ENCODE assay signal across 10 cellular contexts in genomic region chr15:31265090-31265870, GRCh38.
A peak's percentile ranks its signal among the peaks of the same experiment; 100 is the strongest.
DNase-seq lines count a peak whose midpoint lies in the region; ATAC-seq and TF ChIP-seq lines count a peak whose summit lies in the region.
"Had no signal": no experiment of that assay in that cellular context is flagged by ENCODE, and none has a peak within 500 bp of the region (broad histone marks: within the 10 kb centered on the region; RNA-seq: fewer than 3 reads in every experiment).

No MANE protein-coding gene starts in this region.

- in situ Hi-C loops in brain microvascular endothelial cell (cut with HindIII; ENCODE audit: low pct_ligation_motif_present, low sequenced_read_pairs), result no loop called here

- H2AFZ ChIP-seq in PC-3 (ENCODE audit: low read length), result no peak overlapping the region

- no peaks in the 10 kb centered on the region for H3K4me1 ChIP-seq in PC-3 (ENCODE audit: insufficient read depth, low read length)

- no peak overlapping the region for H3K9ac ChIP-seq in PC-3 (ENCODE audit: low read length)

- TF ChIP-seq CTCF in CD4-positive, alpha-beta T cell (IDR thresholded peaks at IDR 0.05), result no peak
- TF ChIP-seq CTCF in brain microvascular endothelial cell (IDR thresholded peaks at IDR 0.05; ENCODE audit: low read depth, low read length, missing control alignments), result no peak
- TF ChIP-seq CTCF in PC-3 (conservative IDR thresholded peaks at IDR 0.05; ENCODE audit: low read depth, low read length), result no peak

- H3K36me3 ChIP-seq in brain microvascular endothelial cell (replicated peaks) (no peaks in the 10 kb centered on the region), PC-3 (ENCODE audit: low read depth, low read length) (no peaks in the 10 kb centered on the region)
- H3K36me3 ChIP-seq: pancreas, thoracic aorta had no signal

- ATAC-seq in CD4-positive, alpha-beta T cell (ENCODE audit: poor library complexity), result no peak
- peak; percentile 3 for ATAC-seq in GM21723 (IDR thresholded peaks at IDR 0.05; ENCODE audit: unreplicated experiment)
- no peak for ATAC-seq in activated T-cell treated with anti-CD3 and anti-CD28 coated beads, Interleukin-2, amount 50 U/mL, for 4 hours
- no peak for ATAC-seq in HG02973 (IDR thresholded peaks at IDR 0.05; ENCODE audit: unreplicated experiment)
- ATAC-seq in PC-3, result no peak

- H3K4me2 ChIP-seq in PC-3 (ENCODE audit: low read length), result no peak overlapping the region

- peak in 1 of 10 experiments; percentile 37 for DNase-seq in CD4-positive, alpha-beta T cell
- peak; percentile 4 for DNase-seq in activated T-cell treated with anti-CD3 and anti-CD28 coated beads, Interleukin-2, amount 50 U/mL, for 4 hours
- DNase-seq in mucosa of gallbladder (ENCODE audit: low spot score), result peak; percentile 38
- DNase-seq in brain microvascular endothelial cell, result no peak
- no peak for DNase-seq in nucleus accumbens (lab: John Stamatoyannopoulos, UW)
- no peak for DNase-seq in PC-3

- CTCF ChIA-PET in CD4-positive, alpha-beta T cell (lab: Charles Lee), result interaction anchor here (5.0 kb wide), 1 partner anchor 51 kb away, joined by 18 read pairs; no protein-coding TSS in a partner anchor
- CTCF ChIA-PET in PC-3 (lab: Charles Lee), result no interaction called here

- peak overlapping the region; percentile 79 for H3K27ac ChIP-seq in CD4-positive, alpha-beta T cell (ENCODE audit: low read depth, low read length)
- no peak overlapping the region for H3K27ac ChIP-seq in brain microvascular endothelial cell
- no peak overlapping the region for H3K27ac ChIP-seq in PC-3 (ENCODE audit: low read length)

- no peaks in the 10 kb centered on the region for H3K79me2 ChIP-seq in PC-3 (ENCODE audit: low read length)

- H3K9me2 ChIP-seq in PC-3 (replicated peaks; ENCODE audit: low read length), result no peaks in the 10 kb centered on the region

- no peaks in the 10 kb centered on the region for H3K9me3 ChIP-seq in CD4-positive, alpha-beta T cell (ENCODE audit: control insufficient read depth, low read length)
- no peaks in the 10 kb centered on the region for H3K9me3 ChIP-seq in PC-3 (ENCODE audit: low read length)
- H3K9me3 ChIP-seq: pancreas, thoracic aorta had no signal

- no peaks in the 10 kb centered on the region for H3K27me3 ChIP-seq in CD4-positive, alpha-beta T cell (ENCODE audit: control insufficient read depth, insufficient read depth, low read length)
- H3K27me3 ChIP-seq in brain microvascular endothelial cell (replicated peaks) (no peaks in the 10 kb centered on the region), PC-3 (ENCODE audit: low read length) (no peaks in the 10 kb centered on the region)
- H3K27me3 ChIP-seq: pancreas had no signal

- H3K4me3 Mint-ChIP-seq in CD4-positive, alpha-beta T cell, result peak overlapping the region; percentile 56
- peak overlapping the region; percentile 51 for H3K4me3 Mint-ChIP-seq in activated T-cell treated with anti-CD3 and anti-CD28 coated beads, Interleukin-2, amount 50 U/mL, for 4 hours

- intact Hi-C loops in CD4-positive, alpha-beta T cell (cut with DNase I, micrococcal nuclease), result loop anchor here (2.0 to 5.0 kb wide), 3 partner anchors 37 to 172 kb away; no protein-coding TSS in a partner anchor
- intact Hi-C loops in PC-3 (cut with micrococcal nuclease), result no loop called here

- H3K9me3 Mint-ChIP-seq in CD4-positive, alpha-beta T cell, result no peaks in the 10 kb centered on the region
- no peaks in the 10 kb centered on the region for H3K9me3 Mint-ChIP-seq in activated T-cell treated with anti-CD3 and anti-CD28 coated beads, Interleukin-2, amount 50 U/mL, for 4 hours

- peak overlapping the region; percentile 98 for H3K27ac Mint-ChIP-seq in CD4-positive, alpha-beta T cell

- H3F3A ChIP-seq in PC-3 (ENCODE audit: low read length, unreplicated experiment), result no peaks in the 10 kb centered on the region

- H3K4me3 ChIP-seq in brain microvascular endothelial cell (ENCODE audit: low read depth, low read length), result no peak overlapping the region
- no peak overlapping the region for H3K4me3 ChIP-seq in PC-3 (ENCODE audit: low read length)
- H3K4me3 ChIP-seq: pancreas, thoracic aorta had no signal

- POLR2A ChIA-PET in CD4-positive, alpha-beta T cell (lab: Charles Lee), result interaction anchor here (1.0 to 11.2 kb wide), 21 partner anchors 23 to 223 kb away, joined by 3 to 234 read pairs (median 10); partner anchors contain the start of gene KLF13
- POLR2A ChIA-PET in PC-3 (lab: Charles Lee; ENCODE audit: unreplicated experiment), result no interaction called here

- peaks cover 97% of the 10 kb centered on the region for H3K4me1 Mint-ChIP-seq in CD4-positive, alpha-beta T cell (ENCODE audit: low read depth)
- H3K4me1 Mint-ChIP-seq in activated T-cell treated with anti-CD3 and anti-CD28 coated beads, Interleukin-2, amount 50 U/mL, for 4 hours (ENCODE audit: low read depth), result peaks cover 83% of the 10 kb centered on the region

- no peaks in the 10 kb centered on the region for H3K27me3 Mint-ChIP-seq in CD4-positive, alpha-beta T cell
- no peaks in the 10 kb centered on the region for H3K27me3 Mint-ChIP-seq in activated T-cell treated with anti-CD3 and anti-CD28 coated beads, Interleukin-2, amount 50 U/mL, for 4 hours (ENCODE audit: low read depth)

- H3K36me3 Mint-ChIP-seq in CD4-positive, alpha-beta T cell (ENCODE audit: low read depth), result no peaks in the 10 kb centered on the region
- H3K36me3 Mint-ChIP-seq in activated T-cell treated with anti-CD3 and anti-CD28 coated beads, Interleukin-2, amount 50 U/mL, for 4 hours (ENCODE audit: insufficient read depth), result no peaks in the 10 kb centered on the region

- H4K20me1 ChIP-seq in PC-3 (ENCODE audit: low read length), result no peaks in the 10 kb centered on the region

- BruUV-seq in PC-3 (replicated peaks; lab: Mats Ljungman, UMichigan), result no TSS peak

Comparison
In these comparisons a context has a peak if more than half of its experiments do, and no peak if none do; other contexts are left out.
1. DNase-seq: peak in activated T-cell treated with anti-CD3 and anti-CD28 coated beads, Interleukin-2, amount 50 U/mL, for 4 hours (single experiment) and mucosa of gallbladder (single experiment); none in brain microvascular endothelial cell (single experiment), nucleus accumbens (0 of 56) and PC-3 (single experiment).